Comparison of ENCODE assay signal across 14 cellular contexts in the genomic region with DNA sequence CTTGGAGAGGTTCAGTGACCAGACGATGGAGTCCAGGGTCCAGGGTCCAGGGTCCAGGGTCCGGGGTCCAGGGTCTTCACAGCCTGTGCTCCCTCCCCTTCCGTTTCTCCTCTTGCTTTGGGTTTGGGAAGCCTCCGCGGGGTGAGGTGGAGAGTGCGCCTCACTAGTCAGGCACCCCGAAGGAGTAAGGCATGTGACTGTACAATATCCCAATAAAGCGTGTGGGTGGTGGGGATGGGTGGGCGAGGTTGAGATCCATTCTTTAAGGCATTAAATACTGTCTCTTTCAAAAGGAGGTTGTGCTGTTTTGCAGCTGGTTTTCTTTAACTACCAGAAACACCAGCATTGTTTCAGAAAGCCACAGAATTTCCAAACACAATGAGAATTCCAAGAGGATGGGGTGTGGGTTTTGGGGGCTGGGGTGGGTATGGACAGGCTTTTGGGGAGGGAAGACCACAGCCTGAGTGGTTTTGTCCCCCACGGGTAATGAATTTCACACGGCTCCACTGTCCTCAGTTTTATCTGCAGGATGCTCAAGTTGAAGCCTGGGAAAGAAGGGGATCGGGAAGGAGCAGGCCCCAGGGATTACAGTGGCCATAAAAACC.
DNase-seq lines count a peak whose midpoint lies in the region; TF ChIP-seq lines count a peak whose summit lies in the region.
"Had no signal": no experiment of that assay in that cellular context is flagged by ENCODE, and none has a peak within 500 bp of the region (broad histone marks: within the 10 kb centered on the region; RNA-seq: fewer than 3 reads in every experiment).

No MANE protein-coding gene starts in this region.

- H4K20me1 ChIP-seq in smooth muscle cell (ENCODE audit: low read depth) = peaks cover 98% of the 10 kb centered on the region
- H4K20me1 ChIP-seq: BLaER1 treated with 17β-estradiol and CSF1 and Interleukin-3, amounts not matched to agents 10 nM and 100 nM had no signal

- H3K27ac Mint-ChIP-seq in neural crest cell (ENCODE audit: unreplicated experiment) = peak overlapping the region; percentile 84
- H3K27ac Mint-ChIP-seq: CD4-positive, CD25-positive, alpha-beta regulatory T cell; GM23338; IgD-negative memory B cell had no signal

- peaks cover 61% of the 10 kb centered on the region for H3K4me1 Mint-ChIP-seq in neural crest cell
- H3K4me1 Mint-ChIP-seq: CD4-positive, CD25-positive, alpha-beta regulatory T cell; IgD-negative memory B cell had no signal

- peak overlapping the region; percentile 82 for H3K27ac ChIP-seq in SJSA1
- H3K27ac ChIP-seq in smooth muscle cell (ENCODE audit: low read depth) = no peak overlapping the region
- H3K27ac ChIP-seq: A549; BLaER1 treated with 17β-estradiol and CSF1 and Interleukin-3, amounts not matched to agents 10 nM and 100 nM had no signal

- H3K4me1 ChIP-seq in SJSA1 (replicated peaks) (peaks cover 76% of the 10 kb centered on the region), smooth muscle cell (ENCODE audit: low read depth) (peaks cover 31% of the 10 kb centered on the region)
- H3K4me1 ChIP-seq: A549; BLaER1 treated with 17β-estradiol and CSF1 and Interleukin-3, amounts not matched to agents 10 nM and 100 nM had no signal

- no peaks in the 10 kb centered on the region for H3K36me3 ChIP-seq in SJSA1
- H3K36me3 ChIP-seq in smooth muscle cell (ENCODE audit: low read depth) = no peaks in the 10 kb centered on the region
- H3K36me3 ChIP-seq: BLaER1 treated with 17β-estradiol and CSF1 and Interleukin-3, amounts not matched to agents 10 nM and 100 nM had no signal

- TF ChIP-seq CTCF in neural crest cell (conservative IDR thresholded peaks at IDR 0.05) = no peak
- no peak for TF ChIP-seq CTCF in smooth muscle cell (IDR thresholded peaks at IDR 0.05; ENCODE audit: borderline replicate concordance, insufficient read depth, poor library complexity, severe bottlenecking)

- H3F3A ChIP-seq in smooth muscle cell (ENCODE audit: low read depth) = peaks cover 28% of the 10 kb centered on the region

- DNase-seq in AG20443 (ENCODE audit: low spot score) (peak; percentile 45), SJSA1 (ENCODE audit: low read depth in 1 of 2, low spot score in 2 of 2) (peak; percentile 64 to 72), neural crest cell (ENCODE audit: low read depth, low spot score) (no peak), smooth muscle cell (lab: John Stamatoyannopoulos, UW; ENCODE audit: unreplicated experiment) (no peak), HK-2 (ENCODE audit: unreplicated experiment) (no peak), DMS53 treated with DMSO at 0.1 percent for 48 hours (lab: John Stamatoyannopoulos, UW; ENCODE audit: unreplicated experiment) (no peak), retina (no peak)
- DNase-seq: CD4-positive, CD25-positive, alpha-beta regulatory T cell; DMS53; H7 had no signal

- no peaks in the 10 kb centered on the region for H3K36me3 Mint-ChIP-seq in neural crest cell (ENCODE audit: low read depth)
- H3K36me3 Mint-ChIP-seq: CD4-positive, CD25-positive, alpha-beta regulatory T cell; IgD-negative memory B cell had no signal

- no peak overlapping the region for H3K4me3 Mint-ChIP-seq in neural crest cell
- H3K4me3 Mint-ChIP-seq: CD4-positive, CD25-positive, alpha-beta regulatory T cell; GM23338; IgD-negative memory B cell had no signal

- no peak overlapping the region for H3K4me2 ChIP-seq in smooth muscle cell
- H3K4me2 ChIP-seq: A549; BLaER1 treated with 17β-estradiol and CSF1 and Interleukin-3, amounts not matched to agents 10 nM and 100 nM; GM23338 had no signal

- H3K9me3 Mint-ChIP-seq in neural crest cell = no peaks in the 10 kb centered on the region
- H3K9me3 Mint-ChIP-seq: CD4-positive, CD25-positive, alpha-beta regulatory T cell; GM23338; IgD-negative memory B cell had no signal

- H3K4me3 ChIP-seq in SJSA1 = no peak overlapping the region
- no peak overlapping the region for H3K4me3 ChIP-seq in smooth muscle cell
- H3K4me3 ChIP-seq: A549; BLaER1 treated with 17β-estradiol and CSF1 and Interleukin-3, amounts not matched to agents 10 nM and 100 nM; GM23338 had no signal

- no peak overlapping the region for H2AFZ ChIP-seq in smooth muscle cell (ENCODE audit: low read depth)
- H2AFZ ChIP-seq: GM23338 had no signal

- H3K9ac ChIP-seq in smooth muscle cell (ENCODE audit: low read depth) = peak overlapping the region; percentile 6
- H3K9ac ChIP-seq: BLaER1 treated with 17β-estradiol and CSF1 and Interleukin-3, amounts not matched to agents 10 nM and 100 nM had no signal

- 53% methylated on average over 12 of the region's 12 CpGs for WGBS in smooth muscle cell (ENCODE audit: low lambda C conversion rate)

- H3K27me3 Mint-ChIP-seq in neural crest cell (ENCODE audit: low read depth) = no peaks in the 10 kb centered on the region
- H3K27me3 Mint-ChIP-seq: CD4-positive, CD25-positive, alpha-beta regulatory T cell had no signal

- peaks cover 64% of the 10 kb centered on the region for H3K79me2 ChIP-seq in smooth muscle cell (ENCODE audit: low read depth)

- H3K9me3 ChIP-seq in SJSA1 (replicated peaks) (no peaks in the 10 kb centered on the region), smooth muscle cell (replicated peaks; ENCODE audit: low read depth) (no peaks in the 10 kb centered on the region)
- H3K9me3 ChIP-seq: A549; BLaER1 treated with 17β-estradiol and CSF1 and Interleukin-3, amounts not matched to agents 10 nM and 100 nM had no signal

- H3K27me3 ChIP-seq in SJSA1 (replicated peaks) (no peaks in the 10 kb centered on the region), smooth muscle cell (ENCODE audit: low read depth) (no peaks in the 10 kb centered on the region)

Comparison
In these comparisons a context has a peak if more than half of its experiments do, and no peak if none do; other contexts are left out.
1. DNase-seq: peak in AG20443 (single experiment) and SJSA1 (2 of 2); none in neural crest cell (single experiment), smooth muscle cell (single experiment), HK-2 (single experiment), DMS53 treated with DMSO at 0.1 percent for 48 hours (single experiment) and retina (single experiment).